ENCODE assay signal across 2 cellular contexts in genomic region chr5:81428446-81428845, GRCh38.
TF ChIP-seq lines count a peak whose summit lies in the region.

No MANE protein-coding gene starts in this region.

TF ChIP-seq in SK-N-SH, 30 proteins besides CTCF, POLR2A, EP300 and RAD21 (continued from another document):
- TF ChIP-seq, protein P1, sequence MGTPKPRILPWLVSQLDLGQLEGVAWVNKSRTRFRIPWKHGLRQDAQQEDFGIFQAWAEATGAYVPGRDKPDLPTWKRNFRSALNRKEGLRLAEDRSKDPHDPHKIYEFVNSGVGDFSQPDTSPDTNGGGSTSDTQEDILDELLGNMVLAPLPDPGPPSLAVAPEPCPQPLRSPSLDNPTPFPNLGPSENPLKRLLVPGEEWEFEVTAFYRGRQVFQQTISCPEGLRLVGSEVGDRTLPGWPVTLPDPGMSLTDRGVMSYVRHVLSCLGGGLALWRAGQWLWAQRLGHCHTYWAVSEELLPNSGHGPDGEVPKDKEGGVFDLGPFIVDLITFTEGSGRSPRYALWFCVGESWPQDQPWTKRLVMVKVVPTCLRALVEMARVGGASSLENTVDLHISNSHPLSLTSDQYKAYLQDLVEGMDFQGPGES (IDR thresholded peaks at IDR 0.05; ENCODE audit: low read depth, low read length) = no peak
- TF ChIP-seq RFX5 (IDR thresholded peaks at IDR 0.05; ENCODE audit: low read length) (no peak), MEF2A (IDR thresholded peaks at IDR 0.05; ENCODE audit: borderline replicate concordance, low read depth) (no peak), YY1 (IDR thresholded peaks at IDR 0.05; ENCODE audit: low read depth) (no peak), GATA2 (CRISPR knock-in tag; IDR thresholded peaks at IDR 0.05) (no peak), POLR2AphosphoS5 (IDR thresholded peaks at IDR 0.05; ENCODE audit: low read depth, low read length) (no peak), MXI1 (IDR thresholded peaks at IDR 0.05; ENCODE audit: low read depth, low read length) (no peak), RCOR1 (IDR thresholded peaks at IDR 0.05; ENCODE audit: low read length) (no peak), TAF1 (IDR thresholded peaks at IDR 0.05; ENCODE audit: borderline replicate concordance, low read depth, low read length) (no peak), TEAD4 (IDR thresholded peaks at IDR 0.05; ENCODE audit: borderline replicate concordance, insufficient read depth) (no peak), TCF12 (IDR thresholded peaks at IDR 0.05) (no peak), CHD2 (IDR thresholded peaks at IDR 0.05; ENCODE audit: low read length, partially characterized antibody) (no peak), NFIC (IDR thresholded peaks at IDR 0.05; ENCODE audit: borderline replicate concordance) (no peak), MAX (IDR thresholded peaks at IDR 0.05; ENCODE audit: low read depth) (no peak)
- TF ChIP-seq, protein P2, sequence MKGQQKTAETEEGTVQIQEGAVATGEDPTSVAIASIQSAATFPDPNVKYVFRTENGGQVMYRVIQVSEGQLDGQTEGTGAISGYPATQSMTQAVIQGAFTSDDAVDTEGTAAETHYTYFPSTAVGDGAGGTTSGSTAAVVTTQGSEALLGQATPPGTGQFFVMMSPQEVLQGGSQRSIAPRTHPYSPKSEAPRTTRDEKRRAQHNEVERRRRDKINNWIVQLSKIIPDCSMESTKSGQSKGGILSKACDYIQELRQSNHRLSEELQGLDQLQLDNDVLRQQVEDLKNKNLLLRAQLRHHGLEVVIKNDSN (IDR thresholded peaks at IDR 0.05; ENCODE audit: borderline replicate concordance, low read depth) = no peak
- TF ChIP-seq, protein P3, sequence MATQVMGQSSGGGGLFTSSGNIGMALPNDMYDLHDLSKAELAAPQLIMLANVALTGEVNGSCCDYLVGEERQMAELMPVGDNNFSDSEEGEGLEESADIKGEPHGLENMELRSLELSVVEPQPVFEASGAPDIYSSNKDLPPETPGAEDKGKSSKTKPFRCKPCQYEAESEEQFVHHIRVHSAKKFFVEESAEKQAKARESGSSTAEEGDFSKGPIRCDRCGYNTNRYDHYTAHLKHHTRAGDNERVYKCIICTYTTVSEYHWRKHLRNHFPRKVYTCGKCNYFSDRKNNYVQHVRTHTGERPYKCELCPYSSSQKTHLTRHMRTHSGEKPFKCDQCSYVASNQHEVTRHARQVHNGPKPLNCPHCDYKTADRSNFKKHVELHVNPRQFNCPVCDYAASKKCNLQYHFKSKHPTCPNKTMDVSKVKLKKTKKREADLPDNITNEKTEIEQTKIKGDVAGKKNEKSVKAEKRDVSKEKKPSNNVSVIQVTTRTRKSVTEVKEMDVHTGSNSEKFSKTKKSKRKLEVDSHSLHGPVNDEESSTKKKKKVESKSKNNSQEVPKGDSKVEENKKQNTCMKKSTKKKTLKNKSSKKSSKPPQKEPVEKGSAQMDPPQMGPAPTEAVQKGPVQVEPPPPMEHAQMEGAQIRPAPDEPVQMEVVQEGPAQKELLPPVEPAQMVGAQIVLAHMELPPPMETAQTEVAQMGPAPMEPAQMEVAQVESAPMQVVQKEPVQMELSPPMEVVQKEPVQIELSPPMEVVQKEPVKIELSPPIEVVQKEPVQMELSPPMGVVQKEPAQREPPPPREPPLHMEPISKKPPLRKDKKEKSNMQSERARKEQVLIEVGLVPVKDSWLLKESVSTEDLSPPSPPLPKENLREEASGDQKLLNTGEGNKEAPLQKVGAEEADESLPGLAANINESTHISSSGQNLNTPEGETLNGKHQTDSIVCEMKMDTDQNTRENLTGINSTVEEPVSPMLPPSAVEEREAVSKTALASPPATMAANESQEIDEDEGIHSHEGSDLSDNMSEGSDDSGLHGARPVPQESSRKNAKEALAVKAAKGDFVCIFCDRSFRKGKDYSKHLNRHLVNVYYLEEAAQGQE (IDR thresholded peaks at IDR 0.05; ENCODE audit: low read depth, low read length) = no peak
- TF ChIP-seq, protein P4, sequence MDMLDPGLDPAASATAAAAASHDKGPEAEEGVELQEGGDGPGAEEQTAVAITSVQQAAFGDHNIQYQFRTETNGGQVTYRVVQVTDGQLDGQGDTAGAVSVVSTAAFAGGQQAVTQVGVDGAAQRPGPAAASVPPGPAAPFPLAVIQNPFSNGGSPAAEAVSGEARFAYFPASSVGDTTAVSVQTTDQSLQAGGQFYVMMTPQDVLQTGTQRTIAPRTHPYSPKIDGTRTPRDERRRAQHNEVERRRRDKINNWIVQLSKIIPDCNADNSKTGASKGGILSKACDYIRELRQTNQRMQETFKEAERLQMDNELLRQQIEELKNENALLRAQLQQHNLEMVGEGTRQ (IDR thresholded peaks at IDR 0.05; ENCODE audit: borderline replicate concordance, low read depth, low read length) = no peak

TF ChIP-seq in SK-N-SH treated with all-trans-retinoic acid at 6 μM for 48 hours, 23 proteins besides CTCF, POLR2A, EP300 and RAD21 (continued from another document):
- TF ChIP-seq CSRNP3 (CRISPR knock-in tag; IDR thresholded peaks at IDR 0.05) (no peak), ISL1 (CRISPR knock-in tag; IDR thresholded peaks at IDR 0.05) (no peak), POU6F1 (CRISPR knock-in tag; IDR thresholded peaks at IDR 0.05; ENCODE audit: borderline replicate concordance, low read depth) (no peak), ZNF70 (CRISPR knock-in tag; IDR thresholded peaks at IDR 0.05) (no peak), ZNF8 (CRISPR knock-in tag; IDR thresholded peaks at IDR 0.05) (no peak), ESRRG (CRISPR knock-in tag; IDR thresholded peaks at IDR 0.05) (no peak), PPARA (CRISPR knock-in tag; IDR thresholded peaks at IDR 0.05; ENCODE audit: borderline replicate concordance) (no peak), TCF4 (CRISPR knock-in tag; IDR thresholded peaks at IDR 0.05; ENCODE audit: borderline replicate concordance) (no peak), CSDC2 (CRISPR knock-in tag; IDR thresholded peaks at IDR 0.05) (no peak), ARNTL (CRISPR knock-in tag; IDR thresholded peaks at IDR 0.05; ENCODE audit: borderline replicate concordance, low read depth) (no peak), SNAI2 (CRISPR knock-in tag; IDR thresholded peaks at IDR 0.05) (no peak), BACH2 (CRISPR knock-in tag; IDR thresholded peaks at IDR 0.05; ENCODE audit: borderline replicate concordance) (no peak)
- TF ChIP-seq, protein P5, sequence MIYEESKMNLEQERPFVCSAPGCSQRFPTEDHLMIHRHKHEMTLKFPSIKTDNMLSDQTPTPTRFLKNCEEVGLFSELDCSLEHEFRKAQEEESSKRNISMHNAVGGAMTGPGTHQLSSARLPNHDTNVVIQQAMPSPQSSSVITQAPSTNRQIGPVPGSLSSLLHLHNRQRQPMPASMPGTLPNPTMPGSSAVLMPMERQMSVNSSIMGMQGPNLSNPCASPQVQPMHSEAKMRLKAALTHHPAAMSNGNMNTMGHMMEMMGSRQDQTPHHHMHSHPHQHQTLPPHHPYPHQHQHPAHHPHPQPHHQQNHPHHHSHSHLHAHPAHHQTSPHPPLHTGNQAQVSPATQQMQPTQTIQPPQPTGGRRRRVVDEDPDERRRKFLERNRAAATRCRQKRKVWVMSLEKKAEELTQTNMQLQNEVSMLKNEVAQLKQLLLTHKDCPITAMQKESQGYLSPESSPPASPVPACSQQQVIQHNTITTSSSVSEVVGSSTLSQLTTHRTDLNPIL (CRISPR knock-in tag; IDR thresholded peaks at IDR 0.05; ENCODE audit: low read depth) = no peak
- TF ChIP-seq, protein P6, sequence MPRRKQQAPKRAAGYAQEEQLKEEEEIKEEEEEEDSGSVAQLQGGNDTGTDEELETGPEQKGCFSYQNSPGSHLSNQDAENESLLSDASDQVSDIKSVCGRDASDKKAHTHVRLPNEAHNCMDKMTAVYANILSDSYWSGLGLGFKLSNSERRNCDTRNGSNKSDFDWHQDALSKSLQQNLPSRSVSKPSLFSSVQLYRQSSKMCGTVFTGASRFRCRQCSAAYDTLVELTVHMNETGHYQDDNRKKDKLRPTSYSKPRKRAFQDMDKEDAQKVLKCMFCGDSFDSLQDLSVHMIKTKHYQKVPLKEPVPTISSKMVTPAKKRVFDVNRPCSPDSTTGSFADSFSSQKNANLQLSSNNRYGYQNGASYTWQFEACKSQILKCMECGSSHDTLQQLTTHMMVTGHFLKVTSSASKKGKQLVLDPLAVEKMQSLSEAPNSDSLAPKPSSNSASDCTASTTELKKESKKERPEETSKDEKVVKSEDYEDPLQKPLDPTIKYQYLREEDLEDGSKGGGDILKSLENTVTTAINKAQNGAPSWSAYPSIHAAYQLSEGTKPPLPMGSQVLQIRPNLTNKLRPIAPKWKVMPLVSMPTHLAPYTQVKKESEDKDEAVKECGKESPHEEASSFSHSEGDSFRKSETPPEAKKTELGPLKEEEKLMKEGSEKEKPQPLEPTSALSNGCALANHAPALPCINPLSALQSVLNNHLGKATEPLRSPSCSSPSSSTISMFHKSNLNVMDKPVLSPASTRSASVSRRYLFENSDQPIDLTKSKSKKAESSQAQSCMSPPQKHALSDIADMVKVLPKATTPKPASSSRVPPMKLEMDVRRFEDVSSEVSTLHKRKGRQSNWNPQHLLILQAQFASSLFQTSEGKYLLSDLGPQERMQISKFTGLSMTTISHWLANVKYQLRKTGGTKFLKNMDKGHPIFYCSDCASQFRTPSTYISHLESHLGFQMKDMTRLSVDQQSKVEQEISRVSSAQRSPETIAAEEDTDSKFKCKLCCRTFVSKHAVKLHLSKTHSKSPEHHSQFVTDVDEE (CRISPR knock-in tag; IDR thresholded peaks at IDR 0.05) = no peak
